Comparison of ENCODE assay signal across 1 cellular context in genomic region chr9:91720746-91721705, GRCh38.
TF ChIP-seq lines count a peak whose summit lies in the region.

No MANE protein-coding gene starts in this region.

TF ChIP-seq in GM12878, 131 proteins besides CTCF, POLR2A, EP300 and RAD21 (continued from another document):
- TF ChIP-seq ZNF687 (IDR thresholded peaks at IDR 0.05) (no peak), IKZF2 (IDR thresholded peaks at IDR 0.05) (peak in 1 of 2 experiments; percentile 42; a peak in 1 of 4 replicates), ZNF592 (IDR thresholded peaks at IDR 0.05) (no peak), TCF12 (IDR thresholded peaks at IDR 0.05; ENCODE audit: low read depth, low read length) (0 out of 2 replicates have a peak, but pooled peaks have one; percentile 14), IKZF1 (conservative IDR thresholded peaks at IDR 0.05) (0 out of 2 replicates have a peak, but pooled peaks have one; percentile 25), MXI1 (IDR thresholded peaks at IDR 0.05; ENCODE audit: low read depth, low read length) (no peak), SREBF2 (IDR thresholded peaks at IDR 0.05; ENCODE audit: low read length) (no peak), HDAC2 (IDR thresholded peaks at IDR 0.05) (no peak), MEF2A (IDR thresholded peaks at IDR 0.05; ENCODE audit: insufficient read depth, low read depth, low read length) (0 out of 2 replicates have a peak, but pooled peaks have one; percentile 18), ZBED1 (IDR thresholded peaks at IDR 0.05; ENCODE audit: borderline replicate concordance) (no peak), ZBTB40 (IDR thresholded peaks at IDR 0.05; ENCODE audit: borderline replicate concordance) (no peak), SIX5 (IDR thresholded peaks at IDR 0.05; ENCODE audit: low read depth, low read length, severe bottlenecking) (no peak), HSF1 (IDR thresholded peaks at IDR 0.05; ENCODE audit: low read depth, low read length) (no peak), ATF2 (IDR thresholded peaks at IDR 0.05; ENCODE audit: low read length) (0 out of 2 replicates have a peak, but pooled peaks have one; percentile 40), RFX5 (IDR thresholded peaks at IDR 0.05; ENCODE audit: low read depth, low read length) (no peak)
TF ChIP-seq in GM12878: peak in this region for 6.
